ENCODE assay signal across 9 cellular contexts in the genomic region with DNA sequence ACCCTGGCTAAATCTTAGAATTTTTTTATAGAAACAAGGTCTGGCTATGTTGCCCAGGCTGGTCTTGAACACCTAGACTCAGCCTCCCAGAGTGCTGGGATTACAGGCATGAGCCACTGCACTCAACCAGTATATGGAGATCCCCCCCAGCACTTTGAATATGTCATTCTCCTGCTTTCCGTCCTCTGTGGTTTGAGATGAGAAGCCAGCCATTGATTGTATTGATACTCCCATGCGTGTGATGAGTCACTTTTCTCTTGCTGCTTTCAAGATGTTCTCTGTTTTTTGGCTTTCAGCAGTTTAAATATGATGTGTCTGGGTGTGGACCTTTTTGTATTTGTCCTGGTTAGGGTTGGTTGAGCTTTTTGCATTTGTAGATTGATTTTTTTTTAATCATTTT.
DNase-seq lines count a peak whose midpoint lies in the region; ATAC-seq and TF ChIP-seq lines count a peak whose summit lies in the region.
"Had no signal": no experiment of that assay in that cellular context is flagged by ENCODE, and none has a peak within 500 bp of the region (broad histone marks: within the 10 kb centered on the region; RNA-seq: fewer than 3 reads in every experiment).

No MANE protein-coding gene starts in this region.

- CTCF ChIA-PET in OCI-LY7 (lab: Charles Lee; ENCODE audit: unreplicated experiment): no interaction called here

- H3K4me1 ChIP-seq in OCI-LY7 (ENCODE audit: insufficient read depth, low read length, poor library complexity, severe bottlenecking): peaks cover 6% of the 10 kb centered on the region

- TF ChIP-seq CTCF in astrocyte of the cerebellum (IDR thresholded peaks at IDR 0.05; ENCODE audit: low read depth, low read length, missing control alignments) (no peak), OCI-LY7 (conservative IDR thresholded peaks at IDR 0.05; ENCODE audit: low read length) (no peak)

- in situ Hi-C loops in astrocyte of the cerebellum (cut with HindIII; ENCODE audit: low sequenced_read_pairs): no loop called here

- ATAC-seq in HG03108 (IDR thresholded peaks at IDR 0.05; ENCODE audit: unreplicated experiment): peak; percentile 79

- H3K36me3 ChIP-seq in OCI-LY7 (ENCODE audit: insufficient read depth, low read length): peaks cover 79% of the 10 kb centered on the region

- POLR2A ChIA-PET in OCI-LY7 (lab: Charles Lee): no interaction called here

- H3K79me2 ChIP-seq in OCI-LY7 (ENCODE audit: insufficient read depth, low read depth, low read length): no peaks in the 10 kb centered on the region

- peak; percentile 43 for DNase-seq in stimulated activated CD4-positive, alpha-beta T cell treated with anti-CD3 and anti-CD28 coated beads, Interleukin-15, amount 100 ng/mL, for 24 hours
- no peak for DNase-seq in stimulated activated CD4-positive, alpha-beta T cell treated with anti-CD3 and anti-CD28 coated beads, Interleukin-4, amount 100 ng/mL, for 1 hour
- DNase-seq in astrocyte of the cerebellum (ENCODE audit: low read depth) (peak; percentile 57), stromal cell of bone marrow (ENCODE audit: low read depth) (peak; percentile 61), OCI-LY7 (ENCODE audit: low spot score) (no peak), DMS153 treated with DMSO at 0.1 percent for 48 hours (lab: John Stamatoyannopoulos, UW; ENCODE audit: unreplicated experiment) (no peak), T1000 (lab: John Stamatoyannopoulos, UW) (no peak)
- DNase-seq: NCI-H1092 treated with DMSO at 0.1 percent for 48 hours had no signal

- no peak overlapping the region for H3K4me3 ChIP-seq in astrocyte of the cerebellum (ENCODE audit: low read depth, low read length)
- no peak overlapping the region for H3K4me3 ChIP-seq in OCI-LY7 (ENCODE audit: low read depth, low read length, poor library complexity, severe bottlenecking)

- no peak overlapping the region for H3K4me2 ChIP-seq in OCI-LY7 (ENCODE audit: low read length)

- no TSS peak for BruUV-seq in OCI-LY7 (replicated peaks; lab: Mats Ljungman, UMichigan)

- H3K9me2 ChIP-seq in OCI-LY7 (ENCODE audit: insufficient read depth, low read length): no peaks in the 10 kb centered on the region

- no peaks in the 10 kb centered on the region for H4K20me1 ChIP-seq in OCI-LY7 (ENCODE audit: insufficient read depth, low read length)

- intact Hi-C loops in OCI-LY7 (cut with micrococcal nuclease; ENCODE audit: unreplicated experiment): no loop called here

- H3K27ac ChIP-seq in OCI-LY7 (ENCODE audit: low read depth, low read length, poor library complexity, severe bottlenecking): no peak overlapping the region

- no peaks in the 10 kb centered on the region for H3K9me3 ChIP-seq in OCI-LY7 (ENCODE audit: low read length)

- H2AFZ ChIP-seq in OCI-LY7 (ENCODE audit: low read length): no peak overlapping the region

Comparison
In these comparisons a context has a peak if more than half of its experiments do, and no peak if none do; other contexts are left out.
1. DNase-seq: peak in stimulated activated CD4-positive, alpha-beta T cell treated with anti-CD3 and anti-CD28 coated beads, Interleukin-15, amount 100 ng/mL, for 24 hours (single experiment), astrocyte of the cerebellum (single experiment) and stromal cell of bone marrow (single experiment); none in stimulated activated CD4-positive, alpha-beta T cell treated with anti-CD3 and anti-CD28 coated beads, Interleukin-4, amount 100 ng/mL, for 1 hour (single experiment), OCI-LY7 (single experiment), DMS153 treated with DMSO at 0.1 percent for 48 hours (single experiment) and T1000 (single experiment).